In the genomic region with DNA sequence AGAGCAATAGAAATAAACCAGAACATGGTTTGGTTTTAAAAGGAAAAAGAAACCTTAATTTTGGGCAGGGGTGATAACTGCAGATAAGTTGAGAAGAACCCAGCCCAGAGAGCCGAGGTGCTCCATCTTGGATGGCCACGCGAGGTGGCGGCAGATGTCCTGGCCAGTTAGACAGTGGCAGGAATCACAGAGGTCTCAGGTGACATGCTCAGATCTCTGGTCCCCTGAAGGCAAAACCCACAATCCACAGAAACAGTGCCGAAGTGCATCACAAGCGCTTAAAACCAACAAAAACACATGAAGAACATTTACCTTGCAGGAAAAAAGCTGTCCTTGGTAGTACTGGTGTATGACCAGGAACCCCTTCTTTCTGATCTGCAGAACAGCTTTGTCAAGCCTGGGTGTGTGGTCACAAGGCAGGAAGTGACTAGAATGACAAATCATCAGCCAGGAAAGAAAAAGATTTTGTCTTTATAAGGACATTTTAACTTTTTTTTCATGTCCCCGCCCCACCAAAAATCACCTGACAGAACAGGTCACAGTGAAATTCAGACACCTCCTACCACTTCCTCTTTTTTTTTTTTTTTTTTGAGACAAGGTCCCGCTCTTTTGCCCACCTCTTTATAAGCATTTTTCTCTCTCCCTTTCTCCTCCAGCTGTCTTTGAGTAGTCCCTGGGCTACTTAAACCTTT, we compare ENCODE assay signal across 2 cellular contexts.
TF ChIP-seq lines count a peak whose summit lies in the region.

LCP1 (minus strand) TSS at position 379 of the 692 bp plus-strand sequence. CDS start 22,515 bp downstream, outside the sequence.

TF ChIP-seq in liver, 16 proteins besides CTCF, POLR2A, EP300 and RAD21:
- TF ChIP-seq GABPA (IDR thresholded peaks at IDR 0.05 in 1 of 2, conservative IDR thresholded peaks at IDR 0.05 in 1 of 2) (no peak), YY1 (IDR thresholded peaks at IDR 0.05) (peak; percentile 34)

TF ChIP-seq in HepG2, 621 proteins besides CTCF, POLR2A, EP300 and RAD21:
- TF ChIP-seq ZXDC (CRISPR knock-in tag; IDR thresholded peaks at IDR 0.05), result no peak
- TF ChIP-seq NFRKB (IDR thresholded peaks at IDR 0.05), result no peak
- no peak for TF ChIP-seq ZNF713 (CRISPR knock-in tag; IDR thresholded peaks at IDR 0.05)
- TF ChIP-seq ZNF446 (CRISPR knock-in tag; IDR thresholded peaks at IDR 0.05), result no peak
- no peak for TF ChIP-seq ZNF567 (CRISPR knock-in tag; IDR thresholded peaks at IDR 0.05; ENCODE audit: borderline replicate concordance)
- TF ChIP-seq, protein P1, sequence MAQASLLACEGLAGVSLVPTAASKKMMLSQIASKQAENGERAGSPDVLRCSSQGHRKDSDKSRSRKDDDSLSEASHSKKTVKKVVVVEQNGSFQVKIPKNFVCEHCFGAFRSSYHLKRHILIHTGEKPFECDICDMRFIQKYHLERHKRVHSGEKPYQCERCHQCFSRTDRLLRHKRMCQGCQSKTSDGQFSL (CRISPR knock-in tag; IDR thresholded peaks at IDR 0.05), result no peak
- no peak for TF ChIP-seq NFAT5 (CRISPR knock-in tag; IDR thresholded peaks at IDR 0.05)
- TF ChIP-seq BCL6 (CRISPR knock-in tag; IDR thresholded peaks at IDR 0.05), result no peak
- no peak for TF ChIP-seq ZNF414 (CRISPR knock-in tag; IDR thresholded peaks at IDR 0.05)
- no peak for TF ChIP-seq MXD3 (CRISPR knock-in tag; IDR thresholded peaks at IDR 0.05)
- TF ChIP-seq SP2 (CRISPR knock-in tag; IDR thresholded peaks at IDR 0.05), result no peak
- TF ChIP-seq, protein P2, sequence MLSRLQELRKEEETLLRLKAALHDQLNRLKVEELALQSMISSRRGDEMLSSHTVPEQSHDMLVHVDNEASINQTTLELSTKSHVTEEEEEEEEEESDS (CRISPR knock-in tag; IDR thresholded peaks at IDR 0.05; ENCODE audit: borderline replicate concordance), result no peak
- TF ChIP-seq ZNF142 (CRISPR knock-in tag; IDR thresholded peaks at IDR 0.05), result no peak
